ENCODE assay signal across 1 cellular context in genomic region chr12:132986001-132986884, GRCh38.
A peak's percentile ranks its signal among the peaks of the same experiment; 100 is the strongest.
TF ChIP-seq lines count a peak whose summit lies in the region.

Gene ZNF26 (plus strand): TSS chr12:132986367. CDS start chr12:132986841, 474 bp downstream.

TF ChIP-seq in K562, 482 proteins besides CTCF, POLR2A, EP300 and RAD21 (continued from another document and continues in another):
- TF ChIP-seq SIX5 (IDR thresholded peaks at IDR 0.05; ENCODE audit: borderline replicate concordance in 1 of 2, insufficient read depth in 1 of 2, low read depth in 1 of 2, low read length in 2 of 2) (peak; percentile 91), CEBPG (CRISPR knock-in tag; IDR thresholded peaks at IDR 0.05) (peak; percentile 22; the same call in 1 of the 2 replicates), CEBPG (tag; conservative IDR thresholded peaks at IDR 0.05 in 1 of 2, IDR thresholded peaks at IDR 0.05 in 1 of 2) (no peak), ZBTB12 (CRISPR knock-in tag; IDR thresholded peaks at IDR 0.05) (peak; percentile 97), ZNF79 (CRISPR knock-in tag; IDR thresholded peaks at IDR 0.05; ENCODE audit: low read depth) (no peak), ZBTB11 (CRISPR knock-in tag; IDR thresholded peaks at IDR 0.05) (peak in 2 of 3 experiments; percentile 42 to 89; a peak in 2 of 6 replicates), ZFX (CRISPR knock-in tag; IDR thresholded peaks at IDR 0.05) (peak; percentile 94), ESRRA (IDR thresholded peaks at IDR 0.05; ENCODE audit: borderline replicate concordance, low read depth) (0 out of 2 replicates have a peak, but pooled peaks have one; percentile 29), TAF9B (IDR thresholded peaks at IDR 0.05; ENCODE audit: partially characterized antibody) (peak; percentile 43), FIP1L1 (IDR thresholded peaks at IDR 0.05; ENCODE audit: low read depth, low read length, poor library complexity, severe bottlenecking) (peak; percentile 42), ZBTB9 (CRISPR knock-in tag; IDR thresholded peaks at IDR 0.05) (peak; percentile 81; the same call in 1 of the 2 replicates), CREM (IDR thresholded peaks at IDR 0.05; ENCODE audit: low read depth) (peak; percentile 100), YBX1 (IDR thresholded peaks at IDR 0.05) (no peak), FOS (IDR thresholded peaks at IDR 0.05; ENCODE audit: extremely low read depth, insufficient read length) (no peak), ELF2 (CRISPR knock-in tag; IDR thresholded peaks at IDR 0.05) (peak; percentile 89), NFIC (IDR thresholded peaks at IDR 0.05) (peak; percentile 22; the same call in 1 of the 2 replicates), POLR2AphosphoS5 (IDR thresholded peaks at IDR 0.05; ENCODE audit: control insufficient read depth, insufficient read depth, low read depth, low read length) (peak; percentile 51; the same call in 1 of the 2 replicates), TBL1XR1 (IDR thresholded peaks at IDR 0.05; ENCODE audit: low read length in 2 of 2) (peak; percentile 92 to 94), CBFA2T2 (conservative IDR thresholded peaks at IDR 0.05) (no peak), TFAM (CRISPR knock-in tag; conservative IDR thresholded peaks at IDR 0.05) (no peak), RBBP5 (IDR thresholded peaks at IDR 0.05; ENCODE audit: borderline replicate concordance, insufficient read depth, low read length, poor library complexity, severe bottlenecking) (peak; percentile 87), MIER1 (IDR thresholded peaks at IDR 0.05; ENCODE audit: low read depth) (no peak), FOXM1 (IDR thresholded peaks at IDR 0.05; ENCODE audit: low read depth) (no peak), FOXM1 (CRISPR knock-in tag; IDR thresholded peaks at IDR 0.05; ENCODE audit: low read depth) (0 out of 2 replicates have a peak, but pooled peaks have one; percentile 34), MAZ (CRISPR knock-in tag; conservative IDR thresholded peaks at IDR 0.05 in 1 of 2, IDR thresholded peaks at IDR 0.05 in 1 of 2) (peak in 1 of 2 experiments; percentile 71; a peak in 3 of 4 replicates), VEZF1 (CRISPR knock-in tag; IDR thresholded peaks at IDR 0.05) (peak; percentile 3; the same call in 1 of the 2 replicates), SAFB (IDR thresholded peaks at IDR 0.05; ENCODE audit: borderline replicate concordance, low read depth, low read length) (0 out of 2 replicates have a peak, but pooled peaks have one; percentile 30), LCOR (CRISPR knock-in tag; IDR thresholded peaks at IDR 0.05) (peak; percentile 67; the same call in 1 of the 2 replicates), NR2C2 (CRISPR knock-in tag; IDR thresholded peaks at IDR 0.05) (peak; percentile 63; the same call in 1 of the 2 replicates), NR2C2 (tag; IDR thresholded peaks at IDR 0.05) (peak; percentile 82), PHF20 (IDR thresholded peaks at IDR 0.05; ENCODE audit: partially characterized antibody) (peak; percentile 96), CXXC5 (CRISPR knock-in tag; IDR thresholded peaks at IDR 0.05) (peak; percentile 95), TAF15 (IDR thresholded peaks at IDR 0.05; ENCODE audit: low read depth, low read length) (no peak), HDAC2 (IDR thresholded peaks at IDR 0.05) (0 out of 2 replicates have a peak, but pooled peaks have one; percentile 51), UBTF (IDR thresholded peaks at IDR 0.05; ENCODE audit: borderline replicate concordance in 1 of 2, low read depth in 2 of 2, low read length in 2 of 2) (0 out of 4 replicates have a peak, but pooled peaks of 1 of the 2 experiments have one; percentile 48), MLX (CRISPR knock-in tag; conservative IDR thresholded peaks at IDR 0.05) (no peak), SIN3A (IDR thresholded peaks at IDR 0.05; ENCODE audit: borderline replicate concordance in 2 of 2, control insufficient read depth in 1 of 2, low read depth in 2 of 2, low read length in 2 of 2) (peak in 1 of 2 experiments; percentile 90; a peak in 2 of 4 replicates), ZNF589 (CRISPR knock-in tag; IDR thresholded peaks at IDR 0.05; ENCODE audit: low read depth) (peak; percentile 78; the same call in 1 of the 2 replicates), SRSF1 (IDR thresholded peaks at IDR 0.05; ENCODE audit: low read depth, low read length) (0 out of 2 replicates have a peak, but pooled peaks have one; percentile 69), TGIF2 (CRISPR knock-in tag; IDR thresholded peaks at IDR 0.05) (peak; percentile 49; the same call in 1 of the 2 replicates), SRF (CRISPR knock-in tag; IDR thresholded peaks at IDR 0.05) (peak in 1 of 2 experiments; percentile 27; a peak in 1 of 4 replicates), MXI1 (IDR thresholded peaks at IDR 0.05; ENCODE audit: low read depth, low read length) (peak; percentile 70; the same call in 1 of the 2 replicates), NR4A1 (CRISPR knock-in tag; IDR thresholded peaks at IDR 0.05) (no peak), NR4A1 (tag; IDR thresholded peaks at IDR 0.05) (0 out of 2 replicates have a peak, but pooled peaks have one; percentile 25), E2F4 (CRISPR knock-in tag; IDR thresholded peaks at IDR 0.05; ENCODE audit: low read depth) (0 out of 2 replicates have a peak, but pooled peaks have one; percentile 42), GATA2 (CRISPR knock-in tag; IDR thresholded peaks at IDR 0.05) (peak; percentile 67; the same call in 1 of the 2 replicates), CSDE1 (IDR thresholded peaks at IDR 0.05) (peak in 1 of 2 experiments; percentile 71; a peak in 2 of 4 replicates), RCOR1 (IDR thresholded peaks at IDR 0.05; ENCODE audit: borderline replicate concordance in 1 of 2, low read depth in 2 of 2, low read length in 2 of 2) (peak in 1 of 2 experiments; percentile 44; a peak in 1 of 4 replicates), NFE2L1 (tag; IDR thresholded peaks at IDR 0.05; ENCODE audit: borderline replicate concordance, low read depth) (no peak), CEBPZ (IDR thresholded peaks at IDR 0.05; ENCODE audit: borderline replicate concordance, low read depth, low read length) (no peak), EGR1 (conservative IDR thresholded peaks at IDR 0.05) (peak; percentile 88)
